In genomic region chr6:26213334-26214075, GRCh38 we compare ENCODE assay signal across 24 cellular contexts.
DNase-seq lines count a peak whose midpoint lies in the region; ATAC-seq, FAIRE-seq and TF ChIP-seq lines count a peak whose summit lies in the region.
"Had no signal": no experiment of that assay in that cellular context is flagged by ENCODE, and none has a peak within 500 bp of the region (broad histone marks: within the 10 kb centered on the region; RNA-seq: fewer than 3 reads in every experiment).

No MANE protein-coding gene starts in this region.

- no peak overlapping the region for H2AFZ ChIP-seq in K562 (ENCODE audit: low read depth, low read length)

- peaks cover 51% of the 10 kb centered on the region for H3K79me2 ChIP-seq in K562 (ENCODE audit: control insufficient read depth, insufficient read depth, low read length)

- H3K4me2 ChIP-seq in K562 (ENCODE audit: insufficient read depth, low read length) = peak overlapping the region; percentile 98

- no peaks in the 10 kb centered on the region for H3K27me3 ChIP-seq in Panc1 (ENCODE audit: control insufficient read depth, insufficient read depth, low read length)
- H3K27me3 ChIP-seq in K562 (ENCODE audit: control insufficient read depth in 2 of 2, insufficient read depth in 2 of 2, low read length in 2 of 2) = no peaks in the 10 kb centered on the region
- peaks cover 0 to 37% of the 10 kb centered on the region in 2 donors for H3K27me3 ChIP-seq in tibial nerve
- H3K27me3 ChIP-seq: ovary had no signal

- no peaks in the 10 kb centered on the region for H3K9me3 ChIP-seq in Panc1 (ENCODE audit: control insufficient read depth, insufficient read depth, low read depth, low read length)
- H3K9me3 ChIP-seq in K562 (replicated peaks; ENCODE audit: control insufficient read depth, insufficient read depth, low read depth, low read length) = no peaks in the 10 kb centered on the region; the same call in 1 of the 2 replicates
- H3K9me3 ChIP-seq in tibial nerve = no peaks in the 10 kb centered on the region
- H3K9me3 ChIP-seq: ovary had no signal

- peaks cover 13% of the 10 kb centered on the region for H4K20me1 ChIP-seq in K562 (replicated peaks; ENCODE audit: control insufficient read depth, insufficient read depth, low read length)

- H3K36me3 ChIP-seq in Panc1 (ENCODE audit: control insufficient read depth, insufficient read depth, low read length) (no peaks in the 10 kb centered on the region), K562 (ENCODE audit: control insufficient read depth, insufficient read depth, low read length) (peaks cover 5% of the 10 kb centered on the region; the same call in 1 of the 3 replicates), tibial nerve (no peaks in the 10 kb centered on the region)
- H3K36me3 ChIP-seq: ovary had no signal

- H3K9me1 ChIP-seq in K562 (ENCODE audit: control insufficient read depth, insufficient read depth, low read length) = no peaks in the 10 kb centered on the region

- TF ChIP-seq RAD21 in K562 (CRISPR knock-in tag; conservative IDR thresholded peaks at IDR 0.05 in 1 of 2, IDR thresholded peaks at IDR 0.05 in 1 of 2) = no peak

- no peaks in the 10 kb centered on the region for H3K27me3 Mint-ChIP-seq in activated naive CD4-positive, alpha-beta T cell treated with anti-CD3 and anti-CD28 coated beads, Interleukin-2, amount 10 ng/mL, durations not matched to agents 7 days and 5 days
- no peaks in the 10 kb centered on the region for H3K27me3 Mint-ChIP-seq in type B pancreatic cell
- H3K27me3 Mint-ChIP-seq: naive B cell had no signal

- CTCF ChIA-PET in activated naive CD4-positive, alpha-beta T cell treated with anti-CD3 and anti-CD28 coated beads, Interleukin-2, amount 10 ng/mL, durations not matched to agents 7 days and 5 days (lab: Charles Lee) = no interaction called here
- CTCF ChIA-PET in Panc1 (lab: Charles Lee) (no interaction called here), K562 (lab: Yijun Ruan, JAX; ENCODE audit: low intra/inter-chr PET ratio) (no interaction called here)

- H3K4me1 Mint-ChIP-seq in activated naive CD4-positive, alpha-beta T cell treated with anti-CD3 and anti-CD28 coated beads, Interleukin-2, amount 10 ng/mL, durations not matched to agents 7 days and 5 days = peaks cover 25% of the 10 kb centered on the region
- H3K4me1 Mint-ChIP-seq in type B pancreatic cell (ENCODE audit: unreplicated experiment) = peaks cover 9% of the 10 kb centered on the region

- peak overlapping the region; percentile 18 for H3K4me3 Mint-ChIP-seq in activated naive CD4-positive, alpha-beta T cell treated with anti-CD3 and anti-CD28 coated beads, Interleukin-2, amount 10 ng/mL, durations not matched to agents 7 days and 5 days
- H3K4me3 Mint-ChIP-seq in type B pancreatic cell = peak overlapping the region; percentile 51
- H3K4me3 Mint-ChIP-seq: CD14-positive monocyte had no signal

- BruUV-seq in Panc1 (replicated peaks; lab: Mats Ljungman, UMichigan) (no TSS peak), K562 (replicated peaks; lab: Mats Ljungman, UMichigan) (no TSS peak)

- TF ChIP-seq POLR2A in K562 (conservative IDR thresholded peaks at IDR 0.05) (peak; percentile 22; the same call in 1 of the 2 replicates), tibial nerve (IDR thresholded peaks at IDR 0.05) (no peak)

- peak overlapping the region; percentile 8 for H3K27ac Mint-ChIP-seq in activated naive CD4-positive, alpha-beta T cell treated with anti-CD3 and anti-CD28 coated beads, Interleukin-2, amount 10 ng/mL, durations not matched to agents 7 days and 5 days
- H3K27ac Mint-ChIP-seq in type B pancreatic cell = peak overlapping the region; percentile 39
- H3K27ac Mint-ChIP-seq: CD14-positive monocyte had no signal

- intact Hi-C loops in Panc1 (cut with micrococcal nuclease; ENCODE audit: unreplicated experiment) = no loop called here
- intact Hi-C loops in K562 (cut with micrococcal nuclease) = loop anchor here (10.0 kb wide), 1 partner anchor 1439 kb away; the partner anchor contains the start of gene GMNN

- H3K4me1 ChIP-seq in Panc1 (ENCODE audit: control insufficient read depth, insufficient read depth, low read length) (no peaks in the 10 kb centered on the region; the same call in 1 of the 2 replicates), K562 (replicated peaks in 1 of 2; ENCODE audit: control insufficient read depth in 2 of 2, insufficient read depth in 2 of 2, low read length in 2 of 2) (peaks cover 3 to 11% of the 10 kb centered on the region in 2 experiments; a peak in 3 of 5 replicates), tibial nerve (peaks cover 0 to 24% (median 0%) of the 10 kb centered on the region in 4 donors)

- no peak for DNase-seq in activated naive CD4-positive, alpha-beta T cell treated with anti-CD3 and anti-CD28 coated beads, Interleukin-2, amount 10 ng/mL, durations not matched to agents 7 days and 5 days
- no peak for DNase-seq in activated naive CD4-positive, alpha-beta T cell treated with Interleukin-2 at 50 U/mL for 16 hours
- DNase-seq in Panc1 (ENCODE audit: low read depth, low spot score) = no peak
- no peak for DNase-seq in K562 (ENCODE audit: extremely low read depth in 1 of 4, low spot score in 3 of 4)
- DNase-seq in type B pancreatic cell (ENCODE audit: extremely low spot score, unreplicated experiment) = no peak
- no peak for DNase-seq in tibial nerve (ENCODE audit: low spot score in 2 of 2)
- no peak for DNase-seq in HUDEP-2 (lab: John Stamatoyannopoulos, UW; ENCODE audit: unreplicated experiment in 76 of 76)
- DNase-seq: activated naive CD4-positive, alpha-beta T cell treated with anti-CD3 and anti-CD28 coated beads, Interleukin-2, amount 50 U/mL, for 16 hours; dorsolateral prefrontal cortex; HCEC 1CT; head of caudate nucleus; Kasumi-1; left colon; mesenchymal stem cell; naive B cell; NCI-H187; NCI-H526; ovary; right cardiac atrium; stimulated activated CD4-positive, alpha-beta T cell treated with anti-CD3 and anti-CD28 coated beads, Interleukin-4, amount 100 ng/mL, for 4 hours had no signal

- peak; percentile 26 for FAIRE-seq in K562 (lab: Jason Lieb, UNC)
- FAIRE-seq: HTR-8/SVneo, urothelium cell line had no signal

- no peak for TF ChIP-seq EP300 in K562 (IDR thresholded peaks at IDR 0.05; ENCODE audit: low read length)
- TF ChIP-seq EP300 in tibial nerve (IDR thresholded peaks at IDR 0.05) = no peak

- H3K9me3 Mint-ChIP-seq in activated naive CD4-positive, alpha-beta T cell treated with anti-CD3 and anti-CD28 coated beads, Interleukin-2, amount 10 ng/mL, durations not matched to agents 7 days and 5 days = no peaks in the 10 kb centered on the region
- H3K9me3 Mint-ChIP-seq in type B pancreatic cell = no peaks in the 10 kb centered on the region

- H3K27ac ChIP-seq in Panc1 (ENCODE audit: low read length) = peak overlapping the region; percentile 41
- peak overlapping the region; percentile 88 for H3K27ac ChIP-seq in K562 (ENCODE audit: extremely low read depth, low read depth, low read length)
- H3K27ac ChIP-seq in tibial nerve = no peak overlapping the region
- H3K27ac ChIP-seq: dorsolateral prefrontal cortex, ovary had no signal

- POLR2A ChIA-PET in Panc1 (lab: Charles Lee) (interaction anchor here (0.5 to 3.8 kb wide), 4 partner anchors 7 to 813 kb away, joined by 3 to 46 read pairs (median 6); a partner anchor contains a TSS), K562 (lab: Yijun Ruan, JAX) (interaction anchor here (0.6 to 7.3 kb wide), 27 partner anchors 13 to 1680 kb away, joined by 3 to 1095 read pairs (median 57); partner anchors contain the start of gene HFE)

- in situ Hi-C loops in Panc1 (cut with HindIII; ENCODE audit: low pct_unique_long_range_greater_than_20kb, low sequenced_read_pairs) (no loop called here), K562 (cut with MboI) (loop anchor here (25.0 kb wide), 1 partner anchor 1599 kb away; a partner anchor contains a TSS)

- ATAC-seq in Panc1 = no peak
- no peak for ATAC-seq in K562
- no peak for ATAC-seq in HG02678 (IDR thresholded peaks at IDR 0.05; ENCODE audit: unreplicated experiment)
- ATAC-seq: left colon, right cardiac atrium had no signal

- no peak for TF ChIP-seq CTCF in Panc1 (IDR thresholded peaks at IDR 0.05)
- TF ChIP-seq CTCF in K562 (IDR thresholded peaks at IDR 0.05 in 2 of 3, conservative IDR thresholded peaks at IDR 0.05 in 1 of 3; ENCODE audit: insufficient read depth in 2 of 3, low read depth in 1 of 3, low read length in 3 of 3) = no peak
- TF ChIP-seq CTCF in type B pancreatic cell (conservative IDR thresholded peaks at IDR 0.05) = no peak
- no peak for TF ChIP-seq CTCF in tibial nerve (IDR thresholded peaks at IDR 0.05)

- H3K9ac ChIP-seq in K562 (ENCODE audit: insufficient read depth in 1 of 2, low read depth in 2 of 2, low read length in 2 of 2) = peak overlapping the region; percentile 72 to 93; a peak in 3 of 4 replicates

- H3K36me3 Mint-ChIP-seq in activated naive CD4-positive, alpha-beta T cell treated with anti-CD3 and anti-CD28 coated beads, Interleukin-2, amount 10 ng/mL, durations not matched to agents 7 days and 5 days = no peaks in the 10 kb centered on the region
- no peaks in the 10 kb centered on the region for H3K36me3 Mint-ChIP-seq in type B pancreatic cell
- H3K36me3 Mint-ChIP-seq: CD14-positive monocyte, naive B cell had no signal

- 34% methylated on average over 2 of the region's 2 CpGs for WGBS in K562 (ENCODE audit: insufficient coverage, low coverage, missing lambda C conversion rate)
- 88 to 95% methylated on average over 2 of the region's 2 CpGs for WGBS in tibial nerve, 2 donors

- H3K4me3 ChIP-seq in Panc1 (ENCODE audit: low read depth in 2 of 2, low read length in 2 of 2) (no peak overlapping the region), K562 (peak overlapping the region; percentile 61; the same call in 1 of the 2 replicates), tibial nerve (no peak overlapping the region)
- H3K4me3 ChIP-seq: dorsolateral prefrontal cortex, ovary had no signal

TF ChIP-seq in K562, 482 proteins besides CTCF, POLR2A, EP300 and RAD21 (continues in another document):
- peak; percentile 63; the same call in 1 of the 2 replicates for TF ChIP-seq ELF4 (CRISPR knock-in tag; IDR thresholded peaks at IDR 0.05)

Comparison
In these comparisons a context has a peak if more than half of its experiments do, and no peak if none do; other contexts are left out.
1. H3K27ac ChIP-seq: peak in Panc1 (single experiment) and K562 (single experiment); none in tibial nerve (0 of 4).